Comparison of ENCODE assay signal across 1 cellular context in genomic region chr22:39520874-39521857, GRCh38.
A peak's percentile ranks its signal among the peaks of the same experiment; 100 is the strongest.
TF ChIP-seq lines count a peak whose summit lies in the region.

No MANE protein-coding gene starts in this region.

TF ChIP-seq in GM12878, 131 proteins besides CTCF, POLR2A, EP300 and RAD21 (continued from another document):
- TF ChIP-seq REST (IDR thresholded peaks at IDR 0.05; ENCODE audit: low read depth, low read length): no peak
- no peak for TF ChIP-seq NR2C2 (IDR thresholded peaks at IDR 0.05; ENCODE audit: borderline replicate concordance, control insufficient read depth, insufficient read length, low read depth)
- no peak for TF ChIP-seq CEBPZ (IDR thresholded peaks at IDR 0.05; ENCODE audit: low read depth, low read length)
- TF ChIP-seq NFYA (IDR thresholded peaks at IDR 0.05; ENCODE audit: borderline replicate concordance, low read depth, low read length): no peak
- 0 out of 2 replicates have a peak, but pooled peaks have one; percentile 37 for TF ChIP-seq BCLAF1 (IDR thresholded peaks at IDR 0.05)
- no peak for TF ChIP-seq ESRRA (IDR thresholded peaks at IDR 0.05; ENCODE audit: low read length)
- TF ChIP-seq ZSCAN29 (IDR thresholded peaks at IDR 0.05): 0 out of 2 replicates have a peak, but pooled peaks have one; percentile 1
- TF ChIP-seq SMARCA5 (IDR thresholded peaks at IDR 0.05): peak; percentile 2; the same call in 1 of the 2 replicates
- TF ChIP-seq MLLT1 (IDR thresholded peaks at IDR 0.05): no peak; the same call in 1 of the 2 replicates
- TF ChIP-seq MTA2 (IDR thresholded peaks at IDR 0.05; ENCODE audit: low read depth): no peak
- TF ChIP-seq MEF2A (IDR thresholded peaks at IDR 0.05; ENCODE audit: insufficient read depth, low read depth, low read length): no peak
- TF ChIP-seq CHD2 (IDR thresholded peaks at IDR 0.05; ENCODE audit: borderline replicate concordance, low read depth, low read length): no peak
- no peak for TF ChIP-seq DPF2 (IDR thresholded peaks at IDR 0.05)
- TF ChIP-seq BMI1 (IDR thresholded peaks at IDR 0.05; ENCODE audit: borderline replicate concordance): 0 out of 2 replicates have a peak, but pooled peaks have one; percentile 23
- TF ChIP-seq HCFC1 (IDR thresholded peaks at IDR 0.05; ENCODE audit: low read length): 0 out of 2 replicates have a peak, but pooled peaks have one; percentile 22
- peak; percentile 4 for TF ChIP-seq MEF2B (IDR thresholded peaks at IDR 0.05; ENCODE audit: partially characterized antibody, poor library complexity, severe bottlenecking)
- TF ChIP-seq ATF7 (IDR thresholded peaks at IDR 0.05; ENCODE audit: low read depth): no peak
